In the genomic region with DNA sequence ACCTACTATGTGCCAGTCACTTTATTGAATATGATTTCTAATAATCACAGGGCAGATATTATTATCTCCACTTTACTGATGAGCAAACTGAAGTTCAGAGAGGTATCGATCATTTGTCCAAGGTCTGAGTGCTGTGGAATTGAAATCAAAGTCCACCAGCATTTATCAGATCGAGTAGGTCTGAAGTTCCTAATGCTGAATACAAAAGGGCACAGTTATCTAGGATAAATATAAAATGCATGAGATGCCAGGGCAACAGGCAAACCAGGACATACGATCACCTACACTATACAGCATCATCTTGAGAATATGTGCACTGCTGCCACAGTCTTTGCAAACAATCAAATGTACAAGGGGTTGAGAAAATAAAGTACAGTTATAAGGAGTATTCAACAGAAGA, we compare ENCODE assay signal across 32 cellular contexts.
"Had no signal": no experiment of that assay in that cellular context is flagged by ENCODE, and none has a peak within 500 bp of the region (broad histone marks: within the 10 kb centered on the region; RNA-seq: fewer than 3 reads in every experiment).

No MANE protein-coding gene starts in this region.

- H3K9me3 ChIP-seq: ascending aorta, breast epithelium had no signal

- H3K27me3 Mint-ChIP-seq: activated CD4-positive, alpha-beta memory T cell treated with anti-CD3 and anti-CD28 coated beads, Interleukin-2, amount 10 ng/mL, durations not matched to agents 7 days and 5 days; activated CD4-positive, alpha-beta T cell treated with anti-CD3 and anti-CD28 coated beads for 36 hours; activated CD4-positive, alpha-beta T cell treated with anti-CD3 and anti-CD28 coated beads, Interleukin-2, amount 10 ng/mL, durations not matched to agents 7 days and 5 days; activated naive CD4-positive, alpha-beta T cell treated with anti-CD3 and anti-CD28 coated beads, Interleukin-2, amount 10 ng/mL, durations not matched to agents 7 days and 5 days; activated naive CD8-positive, alpha-beta T cell treated with anti-CD3 and anti-CD28 coated beads, Interleukin-2, amount 10 ng/mL, durations not matched to agents 7 days and 5 days; activated T-cell treated with anti-CD3 and anti-CD28 coated beads, Interleukin-2, amount 50 U/mL, for 24 hours; brain; dendritic cell treated with granulocyte-macrophage colony-stimulating factor and Interleukin-4, amounts not matched to agents 40 ng/mL and 50 ng/mL, for 4 days had no signal

- ATAC-seq: activated CD4-positive, alpha-beta T cell treated with anti-CD3 and anti-CD28 coated beads for 36 hours; activated naive CD4-positive, alpha-beta T cell treated with anti-CD3 and anti-CD28 coated beads, Interleukin-2, amount 50 U/mL, for 72 hours; activated T-cell treated with anti-CD3 and anti-CD28 coated beads, Interleukin-2, amount 50 U/mL, for 72 hours; esophagus mucosa; T-helper 17 cell had no signal

- H3K27ac ChIP-seq: ascending aorta, breast epithelium, cardiac muscle cell, coronary artery, dorsolateral prefrontal cortex had no signal

- DNase-seq: activated CD4-positive, alpha-beta memory T cell treated with anti-CD3 and anti-CD28 coated beads, Interleukin-2, amount 10 ng/mL, durations not matched to agents 7 days and 5 days; activated CD4-positive, alpha-beta T cell treated with anti-CD3 and anti-CD28 coated beads for 36 hours; activated CD4-positive, alpha-beta T cell treated with anti-CD3 and anti-CD28 coated beads, Interleukin-2, amount 10 ng/mL, durations not matched to agents 7 days and 5 days; activated CD4-positive, alpha-beta T cell treated with anti-CD3 and anti-CD28 coated beads, Interleukin-2, amount 50 U/mL, for 4 hours; activated CD4-positive, CD25-positive, alpha-beta regulatory T cell; activated CD4-positive, CD25-positive, alpha-beta regulatory T cell treated with anti-CD3 and anti-CD28 coated beads, Interleukin-2, amount 50 U/mL, for 72 hours; activated CD8-positive, alpha-beta memory T cell treated with anti-CD3 and anti-CD28 coated beads, Interleukin-2, amount 50 U/mL, for 48 hours; activated gamma-delta T cell; activated naive CD4-positive, alpha-beta T cell; activated naive CD4-positive, alpha-beta T cell treated with anti-CD3 and anti-CD28 coated beads, Interleukin-2, amount 10 ng/mL, durations not matched to agents 7 days and 5 days; activated naive CD8-positive, alpha-beta T cell treated with anti-CD3 and anti-CD28 coated beads, Interleukin-2, amount 10 ng/mL, durations not matched to agents 7 days and 5 days; activated T-cell treated with anti-CD3 and anti-CD28 coated beads for 4 hours; activated T-cell treated with anti-CD3 and anti-CD28 coated beads, Interleukin-2, amount 50 U/mL, for 24 hours; activated T-cell treated with anti-CD3 and anti-CD28 coated beads, Interleukin-2, amount 50 U/mL, for 72 hours; central memory CD4-positive, alpha-beta T cell; cerebellar nuclear complex; dorsolateral prefrontal cortex; effector memory CD4-positive, alpha-beta T cell; endodermal cell; T-helper 1 cell; T-helper 17 cell; T1000 had no signal

- H3K4me1 Mint-ChIP-seq: activated CD4-positive, alpha-beta memory T cell treated with anti-CD3 and anti-CD28 coated beads, Interleukin-2, amount 10 ng/mL, durations not matched to agents 7 days and 5 days; activated CD4-positive, alpha-beta T cell treated with anti-CD3 and anti-CD28 coated beads for 36 hours; activated CD4-positive, alpha-beta T cell treated with anti-CD3 and anti-CD28 coated beads, Interleukin-2, amount 10 ng/mL, durations not matched to agents 7 days and 5 days; activated naive CD4-positive, alpha-beta T cell treated with anti-CD3 and anti-CD28 coated beads, Interleukin-2, amount 10 ng/mL, durations not matched to agents 7 days and 5 days; activated naive CD8-positive, alpha-beta T cell treated with anti-CD3 and anti-CD28 coated beads, Interleukin-2, amount 10 ng/mL, durations not matched to agents 7 days and 5 days; brain; endodermal cell; T-helper 17 cell had no signal

- H3K4me1 ChIP-seq: ascending aorta, breast epithelium had no signal

- H3K27ac Mint-ChIP-seq: activated CD4-positive, alpha-beta memory T cell treated with anti-CD3 and anti-CD28 coated beads, Interleukin-2, amount 10 ng/mL, durations not matched to agents 7 days and 5 days; activated CD4-positive, alpha-beta T cell treated with anti-CD3 and anti-CD28 coated beads for 36 hours; activated CD4-positive, alpha-beta T cell treated with anti-CD3 and anti-CD28 coated beads, Interleukin-2, amount 10 ng/mL, durations not matched to agents 7 days and 5 days; activated naive CD4-positive, alpha-beta T cell treated with anti-CD3 and anti-CD28 coated beads, Interleukin-2, amount 10 ng/mL, durations not matched to agents 7 days and 5 days; activated naive CD4-positive, alpha-beta T cell treated with anti-CD3 and anti-CD28 coated beads, Interleukin-2, amount 50 U/mL, for 72 hours; activated naive CD8-positive, alpha-beta T cell treated with anti-CD3 and anti-CD28 coated beads, Interleukin-2, amount 10 ng/mL, durations not matched to agents 7 days and 5 days; activated T-cell treated with anti-CD3 and anti-CD28 coated beads, Interleukin-2, amount 50 U/mL, for 24 hours; activated T-cell treated with anti-CD3 and anti-CD28 coated beads, Interleukin-2, amount 50 U/mL, for 72 hours; brain; dendritic cell treated with granulocyte-macrophage colony-stimulating factor and Interleukin-4, amounts not matched to agents 40 ng/mL and 50 ng/mL, for 4 days; endodermal cell; T-helper 17 cell; T-helper 2 cell treated with Interferon-gamma antibody and Interleukin-4, amounts not matched to agents 5 μg/mL and 100 μg/mL, for 36 hours had no signal

- H3K36me3 ChIP-seq: ascending aorta, breast epithelium, cardiac muscle cell had no signal

- H3K36me3 Mint-ChIP-seq: activated naive CD4-positive, alpha-beta T cell treated with anti-CD3 and anti-CD28 coated beads, Interleukin-2, amount 10 ng/mL, durations not matched to agents 7 days and 5 days; activated naive CD8-positive, alpha-beta T cell treated with anti-CD3 and anti-CD28 coated beads, Interleukin-2, amount 10 ng/mL, durations not matched to agents 7 days and 5 days; brain had no signal

- H3K4me3 ChIP-seq: ascending aorta, breast epithelium, cardiac muscle cell, coronary artery, dorsolateral prefrontal cortex had no signal

- H3K9me3 Mint-ChIP-seq: activated CD4-positive, alpha-beta memory T cell treated with anti-CD3 and anti-CD28 coated beads, Interleukin-2, amount 10 ng/mL, durations not matched to agents 7 days and 5 days; activated CD4-positive, alpha-beta T cell treated with anti-CD3 and anti-CD28 coated beads, Interleukin-2, amount 10 ng/mL, durations not matched to agents 7 days and 5 days; dendritic cell treated with granulocyte-macrophage colony-stimulating factor and Interleukin-4, amounts not matched to agents 40 ng/mL and 50 ng/mL, for 4 days had no signal

- FAIRE-seq: frontal cortex had no signal

- H3K4me3 Mint-ChIP-seq: activated CD4-positive, alpha-beta memory T cell treated with anti-CD3 and anti-CD28 coated beads, Interleukin-2, amount 10 ng/mL, durations not matched to agents 7 days and 5 days; activated CD4-positive, alpha-beta T cell treated with anti-CD3 and anti-CD28 coated beads for 36 hours; activated CD4-positive, alpha-beta T cell treated with anti-CD3 and anti-CD28 coated beads, Interleukin-2, amount 10 ng/mL, durations not matched to agents 7 days and 5 days; activated naive CD4-positive, alpha-beta T cell treated with anti-CD3 and anti-CD28 coated beads, Interleukin-2, amount 10 ng/mL, durations not matched to agents 7 days and 5 days; activated naive CD8-positive, alpha-beta T cell treated with anti-CD3 and anti-CD28 coated beads, Interleukin-2, amount 10 ng/mL, durations not matched to agents 7 days and 5 days; activated T-cell treated with anti-CD3 and anti-CD28 coated beads, Interleukin-2, amount 50 U/mL, for 24 hours; activated T-cell treated with anti-CD3 and anti-CD28 coated beads, Interleukin-2, amount 50 U/mL, for 72 hours; brain; dendritic cell treated with granulocyte-macrophage colony-stimulating factor and Interleukin-4, amounts not matched to agents 40 ng/mL and 50 ng/mL, for 4 days; endodermal cell; T-helper 17 cell; T-helper 2 cell treated with Interferon-gamma antibody and Interleukin-4, amounts not matched to agents 5 μg/mL and 100 μg/mL, for 36 hours had no signal

- H3K27me3 ChIP-seq: ascending aorta, breast epithelium, cardiac muscle cell, dorsolateral prefrontal cortex had no signal
